7 cellular contexts compared by ENCODE assay signal in the genomic region with DNA sequence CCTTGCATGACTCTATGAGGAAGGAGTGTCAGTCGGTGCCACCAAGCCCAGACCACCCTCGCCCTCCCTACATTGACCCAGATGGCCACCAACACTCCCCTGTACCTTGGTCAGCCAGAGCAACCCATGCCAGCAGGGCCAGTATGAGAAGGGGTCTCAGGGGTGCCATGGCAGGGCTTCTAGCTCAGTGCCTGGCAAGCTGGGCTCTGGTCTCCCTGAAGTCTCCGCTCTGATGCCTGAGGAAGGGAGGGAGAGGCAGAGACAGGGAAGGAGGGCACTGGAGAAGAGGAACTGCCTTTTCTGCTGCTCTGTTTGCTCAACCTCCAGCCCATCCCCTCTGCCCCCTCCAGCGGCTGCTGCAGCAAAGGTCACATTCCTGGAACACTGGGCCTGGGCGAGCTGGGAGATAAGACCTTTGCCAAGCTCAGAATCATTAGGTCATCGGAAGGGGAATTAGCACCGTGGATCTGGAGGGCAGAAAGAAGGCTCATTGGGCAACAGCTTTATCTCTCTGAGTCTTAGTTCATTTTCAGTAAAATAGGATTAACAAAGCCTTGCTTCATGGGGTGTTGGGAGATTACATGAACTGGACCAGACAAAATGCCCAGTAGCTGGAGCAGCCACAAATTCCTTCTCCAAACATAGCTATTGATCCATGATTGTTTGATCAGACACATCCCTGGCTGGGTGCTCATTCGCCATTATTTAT. TPM values are rescaled to one million over a fixed set of nuclear protein-coding genes. Genes with fewer than 3 reads are reported as not detected.
DNase-seq lines count a peak whose midpoint lies in the region; ATAC-seq and TF ChIP-seq lines count a peak whose summit lies in the region.

A gene with protein sequence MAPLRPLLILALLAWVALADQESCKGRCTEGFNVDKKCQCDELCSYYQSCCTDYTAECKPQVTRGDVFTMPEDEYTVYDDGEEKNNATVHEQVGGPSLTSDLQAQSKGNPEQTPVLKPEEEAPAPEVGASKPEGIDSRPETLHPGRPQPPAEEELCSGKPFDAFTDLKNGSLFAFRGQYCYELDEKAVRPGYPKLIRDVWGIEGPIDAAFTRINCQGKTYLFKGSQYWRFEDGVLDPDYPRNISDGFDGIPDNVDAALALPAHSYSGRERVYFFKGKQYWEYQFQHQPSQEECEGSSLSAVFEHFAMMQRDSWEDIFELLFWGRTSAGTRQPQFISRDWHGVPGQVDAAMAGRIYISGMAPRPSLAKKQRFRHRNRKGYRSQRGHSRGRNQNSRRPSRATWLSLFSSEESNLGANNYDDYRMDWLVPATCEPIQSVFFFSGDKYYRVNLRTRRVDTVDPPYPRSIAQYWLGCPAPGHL (minus strand): TSS at position 273 of the 709 bp plus-strand sequence. CDS start 104 bp downstream, at position 169.

- no peaks in the 10 kb centered on the region for H3K36me3 ChIP-seq in H7 (replicated peaks; ENCODE audit: control insufficient read depth, insufficient read depth, low read length)
- H3K36me3 ChIP-seq in OCI-LY7 (ENCODE audit: insufficient read depth, low read length): no peaks in the 10 kb centered on the region
- no peaks in the 10 kb centered on the region for H3K36me3 ChIP-seq in colonic mucosa

- POLR2A ChIA-PET in OCI-LY7 (lab: Charles Lee): interaction anchor here (0.6 to 2.7 kb wide), 2 partner anchors 9 to 13 kb away, joined by 3 to 11 read pairs; a partner anchor contains a TSS

- intact Hi-C loops in OCI-LY7 (cut with micrococcal nuclease; ENCODE audit: unreplicated experiment): loop anchor here (2.0 kb wide), 1 partner anchor 35 kb away; a partner anchor contains a TSS
- intact Hi-C loops in colonic mucosa (cut with DNase I): no loop called here

- peak within 1 kb of the TSS; percentile 91 for H3K4me2 ChIP-seq in OCI-LY7 (ENCODE audit: low read length)

- H3K4me3 Mint-ChIP-seq in mesothelial cell of epicardium: peak within 1 kb of the TSS; percentile 77

- no peak within 1 kb of the TSS for H3K9ac ChIP-seq in colonic mucosa (ENCODE audit: low read depth in 2 of 2, low read length in 2 of 2)

- H3K27me3 Mint-ChIP-seq in mesothelial cell of epicardium (ENCODE audit: low read depth): peaks cover 27% of the 10 kb centered on the region

- peaks cover 13% of the 10 kb centered on the region for H3K4me1 Mint-ChIP-seq in mesothelial cell of epicardium

- DNase-seq in H7 (peak; percentile 81), OCI-LY7 (ENCODE audit: low spot score) (no peak), colonic mucosa (no peak), mesothelial cell of epicardium (ENCODE audit: low spot score in 2 of 2, unreplicated experiment in 2 of 2) (no peak), NCI-H526 treated with DMSO at 0.1 percent for 48 hours (lab: John Stamatoyannopoulos, UW) (no peak), NCI-H1048 (lab: John Stamatoyannopoulos, UW) (no peak)

- peak within 1 kb of the TSS; percentile 12; the same call in 1 of the 2 replicates for H3K4me3 ChIP-seq in H7 (ENCODE audit: insufficient read depth, low read depth, low read length)
- peak within 1 kb of the TSS; percentile 80 for H3K4me3 ChIP-seq in OCI-LY7 (ENCODE audit: low read depth, low read length, poor library complexity, severe bottlenecking)
- no peak within 1 kb of the TSS for H3K4me3 ChIP-seq in colonic mucosa

- H2AFZ ChIP-seq in OCI-LY7 (ENCODE audit: low read length): peak within 1 kb of the TSS; percentile 65; the same call in 1 of the 2 replicates

- H3K4me1 ChIP-seq in OCI-LY7 (ENCODE audit: insufficient read depth, low read length, poor library complexity, severe bottlenecking) (peaks cover 20% of the 10 kb centered on the region), colonic mucosa (peaks cover 4% of the 10 kb centered on the region)

- no peaks in the 10 kb centered on the region for H3K36me3 Mint-ChIP-seq in mesothelial cell of epicardium

- H3K9me3 Mint-ChIP-seq in mesothelial cell of epicardium: no peaks in the 10 kb centered on the region

- H3K79me2 ChIP-seq in OCI-LY7 (ENCODE audit: insufficient read depth, low read depth, low read length): no peaks in the 10 kb centered on the region

- CTCF ChIA-PET in OCI-LY7 (lab: Charles Lee; ENCODE audit: unreplicated experiment): no interaction called here

- H3K27ac ChIP-seq in OCI-LY7 (ENCODE audit: low read depth, low read length, poor library complexity, severe bottlenecking): peak within 1 kb of the TSS; percentile 32
- H3K27ac ChIP-seq in colonic mucosa: peak within 1 kb of the TSS; percentile 23

- no peak for ATAC-seq in GM18520 (IDR thresholded peaks at IDR 0.05; ENCODE audit: unreplicated experiment)

- no peaks in the 10 kb centered on the region for H3K9me2 ChIP-seq in OCI-LY7 (ENCODE audit: insufficient read depth, low read length)

- H3K27me3 ChIP-seq in H7 (ENCODE audit: control insufficient read depth, insufficient read depth, low read length): peaks cover 20% of the 10 kb centered on the region
- H3K27me3 ChIP-seq in colonic mucosa: peaks cover 16% of the 10 kb centered on the region

- TF ChIP-seq CTCF in OCI-LY7 (conservative IDR thresholded peaks at IDR 0.05; ENCODE audit: low read length) (no peak), colonic mucosa (IDR thresholded peaks at IDR 0.05) (no peak), mesothelial cell of epicardium (IDR thresholded peaks at IDR 0.05; ENCODE audit: unreplicated experiment) (no peak)

- H3K9me3 ChIP-seq in OCI-LY7 (ENCODE audit: low read length) (no peaks in the 10 kb centered on the region), colonic mucosa (no peaks in the 10 kb centered on the region)

- no peaks in the 10 kb centered on the region for H4K20me1 ChIP-seq in OCI-LY7 (ENCODE audit: insufficient read depth, low read length)

- H3K27ac Mint-ChIP-seq in mesothelial cell of epicardium: peak within 1 kb of the TSS; percentile 77

- BruUV-seq in OCI-LY7 (replicated peaks; lab: Mats Ljungman, UMichigan): no TSS peak

RNA-seq across cellular contexts. Expression of the gene that starts here (rescaled TPM):
- total RNA-seq in H7 (2014; rRNA removed; shearing (Covaris generic)): 0.04 and 0.14 TPM in 2 replicates
- total RNA-seq in OCI-LY7 (2014; rRNA removed; shearing (Covaris generic)): not detected in 2 replicates
- 0.40 TPM in 1 of 2 replicates, not detected in the other for total RNA-seq in OCI-LY7 (2022)
- 1 to 10 TPM in 1 of 2 donors, not detected in 1; 1.8 TPM for total RNA-seq in colonic mucosa
- 0.47 to 0.51 TPM (median 0.50 TPM) in 3 replicates for total RNA-seq in mesothelial cell of epicardium

Comparison
In these comparisons a context has a peak if more than half of its experiments do, and no peak if none do; other contexts are left out.
1. Peak in DNase-seq and H3K4me3 ChIP-seq in H7; RNA of the gene not detected or under 1 TPM.